In the genomic region with DNA sequence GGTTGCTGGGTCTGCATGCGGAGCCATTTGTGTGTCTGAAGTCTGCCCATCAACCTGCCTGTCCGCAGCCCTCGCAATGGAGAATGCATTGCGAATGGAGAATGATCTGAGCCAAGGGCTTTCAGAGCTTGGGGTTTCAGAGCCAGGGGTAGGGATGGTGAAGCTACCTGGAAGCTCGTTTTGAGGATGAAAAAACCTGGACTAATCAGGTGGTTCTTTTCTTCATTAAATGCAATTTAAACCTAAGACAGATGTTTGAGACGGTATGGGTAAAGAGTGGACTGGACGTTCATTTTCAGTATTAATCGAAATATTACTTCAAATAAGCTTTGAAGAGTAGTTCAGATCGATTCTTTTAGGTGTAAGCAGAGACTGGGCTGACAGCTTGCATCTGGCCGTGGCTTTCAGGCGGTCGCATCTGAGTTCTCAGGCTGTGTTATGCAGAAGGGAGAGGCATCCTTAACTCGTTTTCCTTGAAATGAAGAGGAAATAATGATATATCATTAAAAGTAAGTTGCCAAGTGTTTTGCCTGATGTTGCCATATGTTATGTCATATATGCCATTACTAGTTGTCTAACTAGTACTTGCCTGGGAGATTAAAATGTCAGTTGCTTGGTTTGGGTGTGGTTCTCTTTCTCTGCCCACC, we compare ENCODE assay signal across 8 cellular contexts. TPM values are rescaled to one million over a fixed set of nuclear protein-coding genes. Genes with fewer than 3 reads are reported as not detected.
DNase-seq lines count a peak whose midpoint lies in the region; ATAC-seq and TF ChIP-seq lines count a peak whose summit lies in the region.

No MANE protein-coding gene starts in this region.

- H3K9me3 ChIP-seq in esophagus (ENCODE audit: control insufficient read depth in 2 of 2, insufficient read depth in 1 of 2, low read depth in 1 of 2, low read length in 1 of 2) (no peaks in the 10 kb centered on the region), parathyroid adenoma (ENCODE audit: control insufficient read depth, low read length) (no peaks in the 10 kb centered on the region)

- H3K4me1 ChIP-seq in esophagus (ENCODE audit: control insufficient read depth in 2 of 2, insufficient read depth in 2 of 2, low read length in 1 of 2) (peaks cover 0 to 8% of the 10 kb centered on the region in 2 donors), parathyroid adenoma (no peaks in the 10 kb centered on the region)

- DNase-seq in DMS79 treated with DMSO at 0.1 percent for 48 hours (lab: John Stamatoyannopoulos, UW) (peak; percentile 76), NCI-H526 treated with DMSO at 0.1 percent for 48 hours (lab: John Stamatoyannopoulos, UW) (peak; percentile 76), HuH-7.5 (ENCODE audit: low spot score) (no peak)
- DNase-seq in stimulated activated CD4-positive, alpha-beta T cell treated with anti-CD3 and anti-CD28 coated beads, Interleukin-4, amount 100 ng/mL, for 4 hours, result no peak

- H3K4me3 ChIP-seq in esophagus (ENCODE audit: low read depth in 1 of 2, low read length in 2 of 2) (peak overlapping the region; percentile 51 to 64), parathyroid adenoma (ENCODE audit: low read depth, low read length) (peak overlapping the region; percentile 65)

- H3K4me2 ChIP-seq in parathyroid adenoma (ENCODE audit: low read length), result peak overlapping the region; percentile 77

- H3K9ac ChIP-seq in parathyroid adenoma, result no peak overlapping the region

- H3K27ac ChIP-seq in esophagus (ENCODE audit: low read depth in 2 of 2, low read length in 1 of 2) (peak overlapping the region in 1 of 2 donors; percentile 51), parathyroid adenoma (peak overlapping the region; percentile 41)

- TF ChIP-seq CTCF in parathyroid adenoma (IDR thresholded peaks at IDR 0.05), result no peak

- H3K79me2 ChIP-seq in parathyroid adenoma, result no peaks in the 10 kb centered on the region

- WGBS in esophagus, 2 donors, result 24 to 30% methylated on average over 13 of the region's 13 CpGs

- H3K27me3 ChIP-seq in esophagus (ENCODE audit: control insufficient read depth in 1 of 2, insufficient read depth in 2 of 2, low read length in 2 of 2) (no peaks in the 10 kb centered on the region), parathyroid adenoma (ENCODE audit: control insufficient read depth, insufficient read depth, low read length) (no peaks in the 10 kb centered on the region)

- peak overlapping the region; percentile 73 for H2AFZ ChIP-seq in parathyroid adenoma

- ATAC-seq in GM18907 (IDR thresholded peaks at IDR 0.05; ENCODE audit: unreplicated experiment), result no peak
- no peak for ATAC-seq in GM19023 (IDR thresholded peaks at IDR 0.05; ENCODE audit: unreplicated experiment)

- no peaks in the 10 kb centered on the region for H3K36me3 ChIP-seq in esophagus (ENCODE audit: control insufficient read depth in 2 of 2, insufficient read depth in 2 of 2, low read length in 1 of 2)
- no peaks in the 10 kb centered on the region for H3K36me3 ChIP-seq in parathyroid adenoma (ENCODE audit: control insufficient read depth, insufficient read depth, low read length)

RNA-seq across cellular contexts. Expression of a gene that starts 0.8 kb away (rescaled TPM):
- 10 to 100 TPM; 10.9 to 19.4 TPM for polyA plus RNA-seq in esophagus

Comparison
In these comparisons a context has a peak if more than half of its experiments do, and no peak if none do; other contexts are left out.
1. DNase-seq: peak in DMS79 treated with DMSO at 0.1 percent for 48 hours (single experiment) and NCI-H526 treated with DMSO at 0.1 percent for 48 hours (single experiment); none in HuH-7.5 (single experiment) and stimulated activated CD4-positive, alpha-beta T cell treated with anti-CD3 and anti-CD28 coated beads, Interleukin-4, amount 100 ng/mL, for 4 hours (0 of 2).